ENCODE assay signal across 23 cellular contexts in genomic region chr15:38148476-38148875, GRCh38.
"Had no signal": no experiment of that assay in that cellular context is flagged by ENCODE, and none has a peak within 500 bp of the region (broad histone marks: within the 10 kb centered on the region; RNA-seq: fewer than 3 reads in every experiment).

No MANE protein-coding gene starts in this region.

- H3K9me3 ChIP-seq: colonic mucosa, right lobe of liver had no signal

- H3K79me2 ChIP-seq: hepatocyte, parathyroid adenoma had no signal

- H3K36me3 ChIP-seq: colonic mucosa, right lobe of liver, spleen, tibial artery, upper lobe of right lung had no signal

- H3K27ac ChIP-seq: colonic mucosa, hepatocyte, parathyroid adenoma, psoas muscle, right lobe of liver, spleen, tibial artery, upper lobe of right lung had no signal

- H3K4me2 ChIP-seq: hepatocyte had no signal

- H2AFZ ChIP-seq: hepatocyte, parathyroid adenoma had no signal

- H3K9ac ChIP-seq: parathyroid adenoma had no signal

- H3K4me3 ChIP-seq: colonic mucosa, hepatocyte, lung, psoas muscle, right lobe of liver, spleen, tibial artery, upper lobe of right lung had no signal

- ATAC-seq: left cardiac atrium; left ventricle myocardium superior; naive thymus-derived CD4-positive, alpha-beta T cell; psoas muscle; right lobe of liver; stimulated activated memory B cell treated with anti-CD40 and anti-IgM and Interleukin-4, amounts not matched to agents 10 μg/mL and 1 μg/mL and 100 μg/mL, for 72 hours; upper lobe of right lung had no signal

- DNase-seq: colonic mucosa; dermis blood vessel endothelial cell; foreskin melanocyte; head of caudate nucleus; kidney; left cardiac atrium; left ventricle myocardium superior; mesendoderm; naive thymus-derived CD4-positive, alpha-beta T cell; nephron progenitor cell; psoas muscle; retina; right lobe of liver; spleen; stimulated activated CD4-positive, alpha-beta T cell treated with anti-CD3 and anti-CD28 coated beads, Interleukin-15, amount 100 ng/mL, for 24 hours; stimulated activated CD4-positive, alpha-beta T cell treated with anti-CD3 and anti-CD28 coated beads, Interleukin-1b, Interleukin-23, amount 100 ng/mL, for 48 hours; stimulated activated CD4-positive, alpha-beta T cell treated with anti-CD3 and anti-CD28 coated beads, Interleukin-4, amount 100 ng/mL, for 24 hours; tibial artery; upper lobe of right lung had no signal

- H3K27me3 ChIP-seq: colonic mucosa, hepatocyte, right lobe of liver, spleen, tibial artery, upper lobe of right lung had no signal

- H3K4me1 ChIP-seq: colonic mucosa, parathyroid adenoma, psoas muscle, right lobe of liver, spleen, tibial artery, upper lobe of right lung had no signal
